14 cellular contexts compared by ENCODE assay signal in genomic region chr20:37407573-37408002, GRCh38.
DNase-seq lines count a peak whose midpoint lies in the region; ATAC-seq, FAIRE-seq and TF ChIP-seq lines count a peak whose summit lies in the region.
"Had no signal": no experiment of that assay in that cellular context is flagged by ENCODE, and none has a peak within 500 bp of the region (broad histone marks: within the 10 kb centered on the region; RNA-seq: fewer than 3 reads in every experiment).

No MANE protein-coding gene starts in this region.

- H2BK120ac ChIP-seq in mesenchymal stem cell (ENCODE audit: low read depth, low read length), result no peak overlapping the region

- peaks cover 0 to 10% (median 5%) of the 10 kb centered on the region in 11 experiments; a peak in 5 of 22 replicates for H3K27me3 ChIP-seq in BLaER1 treated with 17β-estradiol and CSF1 and Interleukin-3, amounts not matched to agents 10 nM and 100 nM
- H3K27me3 ChIP-seq in mesenchymal stem cell (ENCODE audit: control insufficient read depth in 1 of 2, insufficient read depth in 1 of 2, low read length in 2 of 2), result peaks cover 47 to 49% of the 10 kb centered on the region in 2 experiments

- DNase-seq in HT-29 (ENCODE audit: low spot score) (peak; percentile 43), caudate nucleus (lab: John Stamatoyannopoulos, UW) (peak in 15 of 61 donors; percentile 8 to 52 (median 21)), mesenchymal stem cell (no peak), GM12892 (ENCODE audit: insufficient read length) (no peak)
- DNase-seq in stimulated activated naive CD4-positive, alpha-beta T cell (lab: John Stamatoyannopoulos, UW), result no peak
- DNase-seq in activated CD4-positive, CD25-positive, alpha-beta regulatory T cell treated with anti-CD3 and anti-CD28 coated beads, Interleukin-2, amount 50 U/mL, for 72 hours, result no peak
- DNase-seq: activated CD4-positive, alpha-beta T cell treated with anti-CD3 and anti-CD28 coated beads for 36 hours; NCI-H1105 had no signal

- no peak overlapping the region for H4K91ac ChIP-seq in mesenchymal stem cell (ENCODE audit: low read length)

- H2BK12ac ChIP-seq in mesenchymal stem cell (ENCODE audit: low read length in 2 of 2), result no peak overlapping the region

- no peak overlapping the region for H3K18ac ChIP-seq in mesenchymal stem cell (ENCODE audit: low read depth in 1 of 2, low read length in 2 of 2)

- peaks cover 50 to 71% (median 66%) of the 10 kb centered on the region in 10 experiments for H3K4me1 ChIP-seq in BLaER1 treated with 17β-estradiol and CSF1 and Interleukin-3, amounts not matched to agents 10 nM and 100 nM
- peaks cover 16% of the 10 kb centered on the region for H3K4me1 ChIP-seq in mesenchymal stem cell (ENCODE audit: control insufficient read depth, insufficient read depth, low read depth, low read length)

- no peak overlapping the region for H4K8ac ChIP-seq in mesenchymal stem cell (ENCODE audit: low read length)

- ATAC-seq in GM18511 (IDR thresholded peaks at IDR 0.05; ENCODE audit: unreplicated experiment), result no peak

- WGBS in mesenchymal stem cell, result 68% methylated on average over 14 of the region's 14 CpGs

- no peak overlapping the region for H3K27ac ChIP-seq in BLaER1 treated with 17β-estradiol and CSF1 and Interleukin-3, amounts not matched to agents 10 nM and 100 nM
- peak overlapping the region; percentile 73 for H3K27ac ChIP-seq in caudate nucleus (ENCODE audit: low read depth, low read length)
- no peak overlapping the region for H3K27ac ChIP-seq in mesenchymal stem cell (ENCODE audit: low read length, poor library complexity, severe bottlenecking)
- H3K27ac ChIP-seq: esophagus muscularis mucosa, left lung had no signal

- no peak overlapping the region for H2AFZ ChIP-seq in mesenchymal stem cell (ENCODE audit: low read depth, low read length)

- H3K79me1 ChIP-seq in mesenchymal stem cell (replicated peaks; ENCODE audit: low read length, poor library complexity, severe bottlenecking), result no peaks in the 10 kb centered on the region

- peaks cover 0 to 44% (median 0%) of the 10 kb centered on the region in 11 experiments; a peak in 4 of 22 replicates for H4K20me1 ChIP-seq in BLaER1 treated with 17β-estradiol and CSF1 and Interleukin-3, amounts not matched to agents 10 nM and 100 nM

- H2AK5ac ChIP-seq in mesenchymal stem cell (ENCODE audit: low read length, severe bottlenecking), result no peak overlapping the region

- no peak overlapping the region for H3K4ac ChIP-seq in mesenchymal stem cell (ENCODE audit: low read depth in 1 of 2, low read length in 2 of 2)

- no peak overlapping the region for H3K14ac ChIP-seq in mesenchymal stem cell (ENCODE audit: low read length in 2 of 2)

- TF ChIP-seq POLR2A in GM12892 (IDR thresholded peaks at IDR 0.05; ENCODE audit: low read depth, low read length), result no peak

- H3K9me3 ChIP-seq in BLaER1 treated with 17β-estradiol and CSF1 and Interleukin-3, amounts not matched to agents 10 nM and 100 nM (replicated peaks in 1 of 11), result no peaks in the 10 kb centered on the region
- no peaks in the 10 kb centered on the region for H3K9me3 ChIP-seq in mesenchymal stem cell (ENCODE audit: control insufficient read depth, low read length)
- H3K9me3 ChIP-seq: esophagus muscularis mucosa, left lung had no signal

- H3K23ac ChIP-seq in mesenchymal stem cell (ENCODE audit: low read length in 2 of 2), result no peak overlapping the region

- no peak overlapping the region for H3K4me3 ChIP-seq in BLaER1 treated with 17β-estradiol and CSF1 and Interleukin-3, amounts not matched to agents 10 nM and 100 nM
- H3K4me3 ChIP-seq in mesenchymal stem cell (ENCODE audit: insufficient read depth in 1 of 2, low read depth in 1 of 2, low read length in 2 of 2), result peak overlapping the region in 1 of 2 experiments; percentile 22

- peak overlapping the region in 9 of 11 experiments; percentile 9 to 99 (median 91); a peak in 19 of 22 replicates for H3K4me2 ChIP-seq in BLaER1 treated with 17β-estradiol and CSF1 and Interleukin-3, amounts not matched to agents 10 nM and 100 nM
- no peak overlapping the region for H3K4me2 ChIP-seq in mesenchymal stem cell (ENCODE audit: low read length, poor library complexity, severe bottlenecking)

- no peak for FAIRE-seq in GM12892 (lab: Jason Lieb, UNC)
- FAIRE-seq: D721Med, GM18507 had no signal

- H2BK5ac ChIP-seq in mesenchymal stem cell (ENCODE audit: low read depth, low read length, poor library complexity, severe bottlenecking), result no peak overlapping the region

- peaks cover 13 to 24% (median 20%) of the 10 kb centered on the region in 11 experiments for H3K36me3 ChIP-seq in BLaER1 treated with 17β-estradiol and CSF1 and Interleukin-3, amounts not matched to agents 10 nM and 100 nM
- H3K36me3 ChIP-seq in mesenchymal stem cell (ENCODE audit: control insufficient read depth in 1 of 2, insufficient read depth in 2 of 2, low read depth in 1 of 2, low read length in 2 of 2), result peaks cover 17 to 27% of the 10 kb centered on the region in 2 experiments

- H3K9ac ChIP-seq in BLaER1 treated with 17β-estradiol and CSF1 and Interleukin-3, amounts not matched to agents 10 nM and 100 nM, result no peak overlapping the region
- peak overlapping the region; percentile 20 for H3K9ac ChIP-seq in mesenchymal stem cell (ENCODE audit: low read length)

- H2BK15ac ChIP-seq in mesenchymal stem cell (ENCODE audit: low read depth, poor library complexity, severe bottlenecking), result no peak overlapping the region
